16 cellular contexts compared by ENCODE assay signal in genomic region chr13:66992183-66992582, GRCh38.
DNase-seq lines count a peak whose midpoint lies in the region; ATAC-seq, FAIRE-seq and TF ChIP-seq lines count a peak whose summit lies in the region.
"Had no signal": no experiment of that assay in that cellular context is flagged by ENCODE, and none has a peak within 500 bp of the region (broad histone marks: within the 10 kb centered on the region; RNA-seq: fewer than 3 reads in every experiment).

No MANE protein-coding gene starts in this region.

- CTCF ChIA-PET in Panc1 (lab: Charles Lee): no interaction called here
- CTCF ChIA-PET in endothelial cell of umbilical vein (lab: Charles Lee): interaction anchor here (0.6 to 1.7 kb wide), 6 partner anchors 8 to 1335 kb away, joined by 3 to 13 read pairs (median 3); no protein-coding TSS in a partner anchor

- TF ChIP-seq POLR2A in endothelial cell of umbilical vein (IDR thresholded peaks at IDR 0.05; ENCODE audit: low read depth, low read length): no peak

- H3K36me3 ChIP-seq in Panc1 (ENCODE audit: control insufficient read depth, insufficient read depth, low read length): no peaks in the 10 kb centered on the region
- no peaks in the 10 kb centered on the region for H3K36me3 ChIP-seq in endothelial cell of umbilical vein (ENCODE audit: control insufficient read depth in 2 of 2, extremely low read depth in 1 of 2, insufficient read depth in 2 of 2, low read length in 2 of 2)
- H3K36me3 ChIP-seq: sigmoid colon, thoracic aorta had no signal

- no peaks in the 10 kb centered on the region for H3K9me3 ChIP-seq in Panc1 (ENCODE audit: control insufficient read depth, insufficient read depth, low read depth, low read length)
- H3K9me3 ChIP-seq in endothelial cell of umbilical vein (replicated peaks; ENCODE audit: control insufficient read depth, insufficient read depth, low read length): no peaks in the 10 kb centered on the region
- H3K9me3 ChIP-seq: sigmoid colon, thoracic aorta had no signal

- dilution Hi-C loops in endothelial cell of umbilical vein (cut with MboI; ENCODE audit: extremely low pct_ligation_motif_present, low sequenced_read_pairs): no loop called here

- BruUV-seq in Panc1 (replicated peaks; lab: Mats Ljungman, UMichigan): no TSS peak
- BruUV-seq in endothelial cell of umbilical vein (replicated peaks; lab: Mats Ljungman, UMichigan): no TSS peak

- in situ Hi-C loops in Panc1 (cut with HindIII; ENCODE audit: low pct_unique_long_range_greater_than_20kb, low sequenced_read_pairs): no loop called here

- H3K4me3 ChIP-seq in Panc1 (ENCODE audit: low read depth in 2 of 2, low read length in 2 of 2) (no peak overlapping the region), endothelial cell of umbilical vein (replicated peaks in 1 of 3; ENCODE audit: insufficient read depth in 1 of 3, low read depth in 1 of 3, low read length in 3 of 3) (no peak overlapping the region)
- H3K4me3 ChIP-seq: sigmoid colon, thoracic aorta had no signal

- peak overlapping the region; percentile 28 for H3K27ac Mint-ChIP-seq in osteocyte (ENCODE audit: unreplicated experiment)
- H3K27ac Mint-ChIP-seq: activated CD4-positive, alpha-beta T cell treated with anti-CD3 and anti-CD28 coated beads, Interleukin-2, amount 10 ng/mL, durations not matched to agents 7 days and 5 days; activated T-helper 17 cell treated with anti-CD3 and anti-CD28 coated beads, Interleukin-2, amount 50 U/mL, for 72 hours; CD4-positive, alpha-beta T cell had no signal

- intact Hi-C loops in Panc1 (cut with micrococcal nuclease; ENCODE audit: unreplicated experiment): loop anchor here (10.0 kb wide), 1 partner anchor 233 kb away; no protein-coding TSS in a partner anchor
- intact Hi-C loops in endothelial cell of umbilical vein (cut with micrococcal nuclease): loop anchor here (5.0 kb wide), 3 partner anchors 65 to 230 kb away; no protein-coding TSS in a partner anchor

- peak overlapping the region; percentile 6 for H3K4me2 ChIP-seq in endothelial cell of umbilical vein (ENCODE audit: insufficient read depth, low read length)

- no peaks in the 10 kb centered on the region for H3K9me3 Mint-ChIP-seq in osteocyte (ENCODE audit: unreplicated experiment)
- H3K9me3 Mint-ChIP-seq: activated CD4-positive, alpha-beta T cell treated with anti-CD3 and anti-CD28 coated beads, Interleukin-2, amount 10 ng/mL, durations not matched to agents 7 days and 5 days; CD4-positive, alpha-beta T cell had no signal

- peak; percentile 72 for FAIRE-seq in endothelial cell of umbilical vein (lab: Jason Lieb, UNC)
- FAIRE-seq: keratinocyte had no signal

- no peak overlapping the region for H3K4me3 Mint-ChIP-seq in osteocyte (ENCODE audit: unreplicated experiment)
- H3K4me3 Mint-ChIP-seq: activated CD4-positive, alpha-beta T cell treated with anti-CD3 and anti-CD28 coated beads, Interleukin-2, amount 10 ng/mL, durations not matched to agents 7 days and 5 days; activated T-helper 17 cell treated with anti-CD3 and anti-CD28 coated beads, Interleukin-2, amount 50 U/mL, for 72 hours; CD4-positive, alpha-beta T cell; central memory CD8-positive, alpha-beta T cell had no signal

- POLR2A ChIA-PET in Panc1 (lab: Charles Lee) (no interaction called here), endothelial cell of umbilical vein (lab: Charles Lee) (no interaction called here)

- H3K9ac ChIP-seq in endothelial cell of umbilical vein (replicated peaks; ENCODE audit: extremely low read depth, insufficient read depth, low read length): no peak overlapping the region

- H3K27me3 Mint-ChIP-seq in osteocyte (ENCODE audit: unreplicated experiment): no peaks in the 10 kb centered on the region
- H3K27me3 Mint-ChIP-seq: activated CD4-positive, alpha-beta T cell treated with anti-CD3 and anti-CD28 coated beads, Interleukin-2, amount 10 ng/mL, durations not matched to agents 7 days and 5 days; activated T-helper 17 cell treated with anti-CD3 and anti-CD28 coated beads, Interleukin-2, amount 50 U/mL, for 72 hours; CD4-positive, alpha-beta T cell; central memory CD8-positive, alpha-beta T cell had no signal

- no peaks in the 10 kb centered on the region for H3K27me3 ChIP-seq in Panc1 (ENCODE audit: control insufficient read depth, insufficient read depth, low read length)
- no peaks in the 10 kb centered on the region for H3K27me3 ChIP-seq in endothelial cell of umbilical vein (ENCODE audit: control insufficient read depth in 2 of 2, insufficient read depth in 2 of 2, low read length in 2 of 2)
- H3K27me3 ChIP-seq: foreskin keratinocyte, sigmoid colon had no signal

- H3K4me1 Mint-ChIP-seq in osteocyte (ENCODE audit: unreplicated experiment): peaks cover 22% of the 10 kb centered on the region
- H3K4me1 Mint-ChIP-seq: activated CD4-positive, alpha-beta T cell treated with anti-CD3 and anti-CD28 coated beads, Interleukin-2, amount 10 ng/mL, durations not matched to agents 7 days and 5 days; activated T-helper 17 cell treated with anti-CD3 and anti-CD28 coated beads, Interleukin-2, amount 50 U/mL, for 72 hours; central memory CD8-positive, alpha-beta T cell had no signal

- peak overlapping the region; percentile 81 for H2AFZ ChIP-seq in endothelial cell of umbilical vein (ENCODE audit: low read depth, low read length)

- H3K36me3 Mint-ChIP-seq in osteocyte (ENCODE audit: unreplicated experiment): no peaks in the 10 kb centered on the region

- H4K20me1 ChIP-seq in endothelial cell of umbilical vein (replicated peaks; ENCODE audit: control insufficient read depth, extremely low read depth, insufficient read depth, low read length): no peaks in the 10 kb centered on the region

- H3K27ac ChIP-seq in Panc1 (ENCODE audit: low read length) (no peak overlapping the region; the same call in 1 of the 2 replicates), endothelial cell of umbilical vein (ENCODE audit: insufficient read depth, low read depth, low read length) (no peak overlapping the region)
- H3K27ac ChIP-seq: foreskin keratinocyte, sigmoid colon, thoracic aorta had no signal

- peaks cover 5% of the 10 kb centered on the region; the same call in 1 of the 2 replicates for H3K4me1 ChIP-seq in Panc1 (ENCODE audit: control insufficient read depth, insufficient read depth, low read length)
- H3K4me1 ChIP-seq in endothelial cell of umbilical vein (ENCODE audit: control insufficient read depth, extremely low read depth, insufficient read depth, low read length): peaks cover 16% of the 10 kb centered on the region
- H3K4me1 ChIP-seq: foreskin keratinocyte, sigmoid colon had no signal

- no peaks in the 10 kb centered on the region for H3K79me2 ChIP-seq in endothelial cell of umbilical vein (ENCODE audit: control insufficient read depth, insufficient read depth, low read length)

- TF ChIP-seq CTCF in Panc1 (IDR thresholded peaks at IDR 0.05) (peak; percentile 9; the same call in 1 of the 2 replicates), endothelial cell of umbilical vein (IDR thresholded peaks at IDR 0.05; ENCODE audit: extremely low read depth in 1 of 2, insufficient read depth in 1 of 2, low read depth in 1 of 2, low read length in 2 of 2) (no peak), osteocyte (IDR thresholded peaks at IDR 0.05) (no peak)

- peak; percentile 75; the same call in 1 of the 2 replicates for ATAC-seq in Panc1
- ATAC-seq in GM21786 (IDR thresholded peaks at IDR 0.05; ENCODE audit: unreplicated experiment): no peak
- no peak for ATAC-seq in GM18909 (IDR thresholded peaks at IDR 0.05; ENCODE audit: poor library complexity, unreplicated experiment)
- no peak for ATAC-seq in HG02852 (IDR thresholded peaks at IDR 0.05; ENCODE audit: unreplicated experiment)
- ATAC-seq: activated T-helper 17 cell treated with anti-CD3 and anti-CD28 coated beads, Interleukin-2, amount 50 U/mL, for 72 hours; foreskin keratinocyte had no signal

- DNase-seq in H4 (ENCODE audit: low spot score) (peak; percentile 53), Panc1 (ENCODE audit: low read depth, low spot score) (no peak), endothelial cell of umbilical vein (ENCODE audit: low read depth, low spot score) (peak; percentile 89), osteocyte (ENCODE audit: extremely low spot score, unreplicated experiment) (no peak), NCI-H2081 treated with DMSO at 0.1 percent for 48 hours (lab: John Stamatoyannopoulos, UW) (no peak)
- DNase-seq: activated CD4-positive, alpha-beta T cell treated with anti-CD3 and anti-CD28 coated beads, Interleukin-2, amount 10 ng/mL, durations not matched to agents 7 days and 5 days; CD4-positive, alpha-beta T cell; sigmoid colon had no signal

- no peaks in the 10 kb centered on the region for H3K9me1 ChIP-seq in endothelial cell of umbilical vein (replicated peaks; ENCODE audit: control insufficient read depth, extremely low read depth, insufficient read depth, low read length)

TF ChIP-seq in endothelial cell of umbilical vein, 7 proteins besides CTCF, POLR2A, EP300 and RAD21:
- no peak for TF ChIP-seq MYC (IDR thresholded peaks at IDR 0.05; ENCODE audit: low read depth, low read length)

Comparison
In these comparisons a context has a peak if more than half of its experiments do, and no peak if none do; other contexts are left out.
1. DNase-seq: peak in H4 (single experiment) and endothelial cell of umbilical vein (single experiment); none in Panc1 (single experiment), osteocyte (single experiment) and NCI-H2081 treated with DMSO at 0.1 percent for 48 hours (single experiment).